In the genomic region with DNA sequence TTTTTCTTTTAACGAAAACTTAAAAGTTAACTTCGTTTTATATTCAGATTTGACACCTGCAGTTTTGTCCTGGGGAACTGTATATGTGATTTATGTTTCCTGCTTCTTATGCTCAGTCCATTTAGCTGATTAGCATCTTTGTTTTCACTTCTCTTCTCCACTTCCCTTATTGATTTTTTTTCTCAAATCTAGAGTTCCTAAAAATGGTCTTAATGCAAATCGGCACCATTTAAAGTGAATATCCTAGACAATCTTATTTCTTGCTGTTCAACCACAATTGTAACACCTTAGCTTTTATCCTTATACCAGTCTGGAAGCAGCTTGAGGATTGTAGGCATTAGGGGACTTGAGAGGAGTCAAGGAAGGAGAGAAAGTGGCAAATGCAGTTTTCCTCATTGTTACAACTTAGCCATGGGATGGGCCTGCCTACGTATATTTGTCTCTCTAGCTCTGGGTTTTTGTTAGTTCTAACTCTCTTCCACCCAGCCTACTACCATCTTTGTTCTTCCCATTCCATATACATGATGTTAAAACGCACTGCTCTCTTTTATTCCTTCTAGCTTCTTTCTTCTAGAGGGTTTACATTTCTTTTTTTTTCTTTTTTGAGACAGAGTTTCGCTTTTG, we compare ENCODE assay signal across 11 cellular contexts. TPM values are rescaled to one million over a fixed set of nuclear protein-coding genes. Genes with fewer than 3 reads are reported as not detected.
DNase-seq lines count a peak whose midpoint lies in the region; ATAC-seq lines count a peak whose summit lies in the region.
"Had no signal": no experiment of that assay in that cellular context is flagged by ENCODE, and none has a peak within 500 bp of the region (broad histone marks: within the 10 kb centered on the region; RNA-seq: fewer than 3 reads in every experiment).

No MANE protein-coding gene starts in this region.

- no peaks in the 10 kb centered on the region for H3K9me3 Mint-ChIP-seq in stimulated activated memory B cell treated with anti-CD40 and anti-IgM and Interleukin-4, amounts not matched to agents 10 μg/mL and 1 μg/mL and 100 μg/mL, for 72 hours
- H3K9me3 Mint-ChIP-seq: natural killer cell treated with Interleukin-12 subunit alpha and Interleukin-12 subunit beta and Interleukin-15 and Interleukin-18, amount 100 ng/mL, for 72 hours; T-helper 1 cell treated with Interleukin-12 subunit alpha and Interleukin-12 subunit beta and Interleukin-4 antibody, amounts not matched to agents 30 μg/mL and 1 μg/mL, for 36 hours had no signal

- no peak overlapping the region for H3K4me3 ChIP-seq in Jurkat, Clone E6-1 (ENCODE audit: low read length)

- DNase-seq in SKM-1 treated with dmso at 0.1 percent for 144 hours (lab: John Stamatoyannopoulos, UW; ENCODE audit: unreplicated experiment) (peak; percentile 30), SKM-1 (lab: John Stamatoyannopoulos, UW; ENCODE audit: unreplicated experiment) (no peak), caudate nucleus (lab: John Stamatoyannopoulos, UW) (no peak), HT-29 (ENCODE audit: low spot score) (no peak)
- DNase-seq in Jurkat, Clone E6-1 (ENCODE audit: low read depth, low spot score) = peak; percentile 44
- no peak for DNase-seq in activated CD4-positive, CD25-positive, alpha-beta regulatory T cell treated with anti-CD3 and anti-CD28 coated beads, Interleukin-2, amount 50 U/mL, for 72 hours
- DNase-seq: amygdala had no signal

- H3K27ac Mint-ChIP-seq in stimulated activated memory B cell treated with anti-CD40 and anti-IgM and Interleukin-4, amounts not matched to agents 10 μg/mL and 1 μg/mL and 100 μg/mL, for 72 hours = peak overlapping the region; percentile 78
- H3K27ac Mint-ChIP-seq: T-helper 1 cell treated with Interleukin-12 subunit alpha and Interleukin-12 subunit beta and Interleukin-4 antibody, amounts not matched to agents 30 μg/mL and 1 μg/mL, for 36 hours had no signal

- H3K27ac ChIP-seq in caudate nucleus (ENCODE audit: low read depth, low read length) = no peak overlapping the region

- peaks cover 57% of the 10 kb centered on the region for H3K4me1 Mint-ChIP-seq in stimulated activated memory B cell treated with anti-CD40 and anti-IgM and Interleukin-4, amounts not matched to agents 10 μg/mL and 1 μg/mL and 100 μg/mL, for 72 hours

- peaks cover 37% of the 10 kb centered on the region for H3K36me3 Mint-ChIP-seq in stimulated activated memory B cell treated with anti-CD40 and anti-IgM and Interleukin-4, amounts not matched to agents 10 μg/mL and 1 μg/mL and 100 μg/mL, for 72 hours
- H3K36me3 Mint-ChIP-seq: natural killer cell treated with Interleukin-12 subunit alpha and Interleukin-12 subunit beta and Interleukin-15 and Interleukin-18, amount 100 ng/mL, for 72 hours had no signal

- H3K4me3 Mint-ChIP-seq in stimulated activated memory B cell treated with anti-CD40 and anti-IgM and Interleukin-4, amounts not matched to agents 10 μg/mL and 1 μg/mL and 100 μg/mL, for 72 hours = peak overlapping the region; percentile 58
- H3K4me3 Mint-ChIP-seq: natural killer cell treated with Interleukin-12 subunit alpha and Interleukin-12 subunit beta and Interleukin-15 and Interleukin-18, amount 100 ng/mL, for 72 hours; T-helper 1 cell treated with Interleukin-12 subunit alpha and Interleukin-12 subunit beta and Interleukin-4 antibody, amounts not matched to agents 30 μg/mL and 1 μg/mL, for 36 hours had no signal

- no peaks in the 10 kb centered on the region for H3K27me3 Mint-ChIP-seq in stimulated activated memory B cell treated with anti-CD40 and anti-IgM and Interleukin-4, amounts not matched to agents 10 μg/mL and 1 μg/mL and 100 μg/mL, for 72 hours
- H3K27me3 Mint-ChIP-seq: natural killer cell treated with Interleukin-12 subunit alpha and Interleukin-12 subunit beta and Interleukin-15 and Interleukin-18, amount 100 ng/mL, for 72 hours had no signal

- peak; percentile 71 for ATAC-seq in HG02623 (IDR thresholded peaks at IDR 0.05; ENCODE audit: unreplicated experiment)
- ATAC-seq in stimulated activated memory B cell treated with anti-CD40 and anti-IgM and Interleukin-4, amounts not matched to agents 10 μg/mL and 1 μg/mL and 100 μg/mL, for 72 hours = peak; percentile 94
- ATAC-seq: natural killer cell treated with Interleukin-12 subunit alpha and Interleukin-12 subunit beta and Interleukin-15 and Interleukin-18, amount 100 ng/mL, for 72 hours had no signal

RNA-seq across cellular contexts. Expression of gene QRSL1, which starts 8.5 kb away (rescaled TPM):
- polyA plus RNA-seq in Jurkat, Clone E6-1 (2012; ENCODE audit: insufficient read depth, insufficient read length) = 19.7 TPM
- 5.7 and 6.7 TPM in 2 replicates for total RNA-seq in HT-29 (2014; rRNA removed; shearing (Covaris generic))

RNA-seq across cellular contexts. Expression of gene RTN4IP1, which starts 8.5 kb away (rescaled TPM):
- 18.7 TPM for polyA plus RNA-seq in Jurkat, Clone E6-1 (2012; ENCODE audit: insufficient read depth, insufficient read length)
- 4.1 and 4.4 TPM in 2 replicates for total RNA-seq in HT-29 (2014; rRNA removed; shearing (Covaris generic))

Comparison
In these comparisons a context has a peak if more than half of its experiments do, and no peak if none do; other contexts are left out.
1. DNase-seq: peak in SKM-1 treated with dmso at 0.1 percent for 144 hours (single experiment) and Jurkat, Clone E6-1 (single experiment); none in SKM-1 (single experiment), caudate nucleus (0 of 61), activated CD4-positive, CD25-positive, alpha-beta regulatory T cell treated with anti-CD3 and anti-CD28 coated beads, Interleukin-2, amount 50 U/mL, for 72 hours (single experiment) and HT-29 (single experiment).